In genomic region chr2:176291768-176292393, GRCh38 we compare ENCODE assay signal across 8 cellular contexts. TPM values are rescaled to one million over a fixed set of nuclear protein-coding genes. Genes with fewer than 3 reads are reported as not detected.
DNase-seq lines count a peak whose midpoint lies in the region; ATAC-seq and TF ChIP-seq lines count a peak whose summit lies in the region.

No MANE protein-coding gene starts in this region.

- H3K27me3 ChIP-seq in endocrine pancreas (ENCODE audit: control insufficient read depth, insufficient read depth, low read length), result no peaks in the 10 kb centered on the region

- no peak for TF ChIP-seq CTCF in coronary artery (IDR thresholded peaks at IDR 0.05)

- no peak overlapping the region for H3K27ac ChIP-seq in coronary artery

- POLR2A ChIA-PET in HEK293T (lab: Yijun Ruan, JAX), result no interaction called here

- CTCF ChIA-PET in HEK293T (lab: Yijun Ruan, JAX), result no interaction called here

- peak; percentile 93 for ATAC-seq in GM18511 (IDR thresholded peaks at IDR 0.05; ENCODE audit: unreplicated experiment)
- peak; percentile 94 for ATAC-seq in GM21360 (IDR thresholded peaks at IDR 0.05; ENCODE audit: unreplicated experiment)
- peak; percentile 85 for ATAC-seq in HG03135 (IDR thresholded peaks at IDR 0.05; ENCODE audit: unreplicated experiment)

- no peaks in the 10 kb centered on the region for H3K9me3 ChIP-seq in endocrine pancreas (ENCODE audit: control insufficient read depth, low read length)

- no peaks in the 10 kb centered on the region for H3K36me3 ChIP-seq in endocrine pancreas (ENCODE audit: control insufficient read depth, insufficient read depth, low read length)

- H3K4me1 ChIP-seq in endocrine pancreas (ENCODE audit: control insufficient read depth, insufficient read depth, low read length), result peaks cover 16% of the 10 kb centered on the region

- H3K4me3 ChIP-seq in endocrine pancreas (ENCODE audit: control insufficient read depth, insufficient read depth, low read length) (peak overlapping the region; percentile 14), coronary artery (no peak overlapping the region)

- no peak overlapping the region for H3K9ac ChIP-seq in endocrine pancreas (ENCODE audit: control insufficient read depth, insufficient read depth, low read length)

- DNase-seq in coronary artery (ENCODE audit: low spot score) (no peak), A172 (ENCODE audit: low spot score) (no peak), HEK293T (ENCODE audit: extremely low spot score) (no peak), inferior parietal cortex (ENCODE audit: extremely low spot score) (no peak)

TF ChIP-seq in HEK293T, 16 proteins besides CTCF, POLR2A, EP300 and RAD21:
- TF ChIP-seq HDGF (IDR thresholded peaks at IDR 0.05; ENCODE audit: borderline replicate concordance) (no peak), SP1 (IDR thresholded peaks at IDR 0.05) (no peak), ZNF384 (IDR thresholded peaks at IDR 0.05) (no peak), FOXM1 (IDR thresholded peaks at IDR 0.05; ENCODE audit: borderline replicate concordance) (no peak), SUZ12 (IDR thresholded peaks at IDR 0.05) (no peak), TARDBP (IDR thresholded peaks at IDR 0.05) (no peak), BHLHE40 (IDR thresholded peaks at IDR 0.05; ENCODE audit: borderline replicate concordance) (no peak), NFRKB (IDR thresholded peaks at IDR 0.05) (no peak)
TF ChIP-seq in HEK293T: peak in this region for 0.

RNA-seq across cellular contexts. Expression of gene MTX2, which starts 22.6 kb away (rescaled TPM):
- total RNA-seq in A172 (2014; rRNA removed; shearing (Covaris generic)), result 82.0 and 108 TPM in 2 replicates
